ENCODE assay signal across 8 cellular contexts in genomic region chr17:6473128-6473767, GRCh38. TPM values are rescaled to one million over a fixed set of nuclear protein-coding genes. Genes with fewer than 3 reads are reported as not detected.
DNase-seq lines count a peak whose midpoint lies in the region; ATAC-seq and TF ChIP-seq lines count a peak whose summit lies in the region.

No MANE protein-coding gene starts in this region.

- no CpG with 5 or more reads among the region's 14 CpGs for WGBS in H9 (ENCODE audit: extremely low coverage, insufficient read length, low lambda C conversion rate)

- no peak overlapping the region for H4K5ac ChIP-seq in H9 (ENCODE audit: insufficient read length, low read depth, low read length)

- no peak overlapping the region for H2BK5ac ChIP-seq in H9 (ENCODE audit: insufficient read length, low read length)

- H3K27me3 Mint-ChIP-seq in H9 (ENCODE audit: low read depth) (peaks cover 2% of the 10 kb centered on the region; the same call in 1 of the 2 replicates), nephron progenitor cell (ENCODE audit: low read depth, poor library complexity) (peaks cover 20% of the 10 kb centered on the region)
- H3K27me3 Mint-ChIP-seq in activated T-cell treated with anti-CD3 and anti-CD28 coated beads, Interleukin-2, amount 50 U/mL, for 4 hours (ENCODE audit: low read depth) = no peaks in the 10 kb centered on the region

- H3K36me3 Mint-ChIP-seq in H9 (ENCODE audit: insufficient read depth in 1 of 3, low read depth in 3 of 3) (no peaks in the 10 kb centered on the region; a peak in 1 of 7 replicates), nephron progenitor cell (ENCODE audit: low read depth) (peaks cover 5% of the 10 kb centered on the region)
- no peaks in the 10 kb centered on the region for H3K36me3 Mint-ChIP-seq in activated T-cell treated with anti-CD3 and anti-CD28 coated beads, Interleukin-2, amount 50 U/mL, for 4 hours (ENCODE audit: insufficient read depth)

- TF ChIP-seq CTCF in H9 (conservative IDR thresholded peaks at IDR 0.05) (peak; percentile 98), fibroblast of lung (conservative IDR thresholded peaks at IDR 0.05 in 1 of 2, IDR thresholded peaks at IDR 0.05 in 1 of 2; ENCODE audit: low read depth in 1 of 2, low read length in 2 of 2) (peak; percentile 95 to 99), nephron progenitor cell (IDR thresholded peaks at IDR 0.05) (peak; percentile 97)

- H3K36me3 ChIP-seq in fibroblast of lung (ENCODE audit: control insufficient read depth, insufficient read depth, low read length) = no peaks in the 10 kb centered on the region

- no peak overlapping the region for H3K18ac ChIP-seq in H9 (ENCODE audit: insufficient read length, low read depth, low read length)

- H2BK120ac ChIP-seq in H9 (ENCODE audit: low read depth, low read length, poor library complexity, severe bottlenecking) = no peak overlapping the region

- no peaks in the 10 kb centered on the region for H3K79me2 ChIP-seq in H9 (ENCODE audit: insufficient read depth, low read length)
- no peaks in the 10 kb centered on the region for H3K79me2 ChIP-seq in fibroblast of lung (ENCODE audit: control insufficient read depth, insufficient read depth, low read length)

- peak overlapping the region in 2 of 3 experiments; percentile 30 to 88; a peak in 2 of 7 replicates for H3K27ac Mint-ChIP-seq in H9
- H3K27ac Mint-ChIP-seq in nephron progenitor cell = peak overlapping the region; percentile 79

- H3K4ac ChIP-seq in H9 (ENCODE audit: low read depth, low read length) = no peak overlapping the region

- H3K14ac ChIP-seq in H9 (ENCODE audit: insufficient read depth, low read length) = no peak overlapping the region

- H3K4me1 ChIP-seq in H9 (ENCODE audit: insufficient read depth, low read length) (no peaks in the 10 kb centered on the region), fibroblast of lung (ENCODE audit: control insufficient read depth, extremely low read depth, insufficient read depth, low read length) (no peaks in the 10 kb centered on the region)

- no peak overlapping the region for H3K9ac ChIP-seq in H9 (ENCODE audit: extremely low read depth, insufficient read length, low read length)
- H3K9ac ChIP-seq in fibroblast of lung (ENCODE audit: insufficient read depth, low read length) = no peak overlapping the region

- H3K56ac ChIP-seq in H9 (ENCODE audit: insufficient read length, low read depth, low read length) = no peak overlapping the region

- no peak overlapping the region for H3K4me2 ChIP-seq in H9 (ENCODE audit: insufficient read depth, insufficient read length, low read length)
- no peak overlapping the region for H3K4me2 ChIP-seq in fibroblast of lung (ENCODE audit: extremely low read depth, insufficient read depth, low read length)

- H2BK12ac ChIP-seq in H9 (ENCODE audit: insufficient read length, low read depth, low read length) = no peak overlapping the region

- H3K27me3 ChIP-seq in H9 (ENCODE audit: insufficient read depth, low read length) (no peaks in the 10 kb centered on the region), fibroblast of lung (ENCODE audit: control insufficient read depth, insufficient read depth, low read length) (no peaks in the 10 kb centered on the region)

- H2AFZ ChIP-seq in H9 (ENCODE audit: low read length) (no peak overlapping the region), fibroblast of lung (ENCODE audit: low read length) (no peak overlapping the region)

- H2AK5ac ChIP-seq in H9 (ENCODE audit: insufficient read length, low read length) = no peak overlapping the region

- H3K4me1 Mint-ChIP-seq in H9 (peaks cover 35 to 46% of the 10 kb centered on the region in 2 experiments), nephron progenitor cell (peaks cover 36% of the 10 kb centered on the region)
- peaks cover 2% of the 10 kb centered on the region for H3K4me1 Mint-ChIP-seq in activated T-cell treated with anti-CD3 and anti-CD28 coated beads, Interleukin-2, amount 50 U/mL, for 4 hours (ENCODE audit: low read depth)

- no peak overlapping the region for H3T11ph ChIP-seq in H9 (ENCODE audit: low read length)

- no peak overlapping the region for H3K23ac ChIP-seq in H9 (ENCODE audit: insufficient read length, low read depth, low read length)

- no peaks in the 10 kb centered on the region for H3K23me2 ChIP-seq in H9 (ENCODE audit: insufficient read length, low read depth, low read length, poor library complexity, severe bottlenecking)

- peak; percentile 83 for DNase-seq in Ammon's horn (ENCODE audit: low spot score)
- peak; percentile 95 for DNase-seq in H9
- DNase-seq in OCI-M2 (lab: John Stamatoyannopoulos, UW; ENCODE audit: unreplicated experiment) = peak; percentile 5
- DNase-seq in activated T-cell treated with anti-CD3 and anti-CD28 coated beads, Interleukin-2, amount 50 U/mL, for 4 hours = peak; percentile 66
- DNase-seq in fibroblast of lung (ENCODE audit: low read depth in 2 of 2) = peak; percentile 41 to 72
- peak; percentile 89 for DNase-seq in nephron progenitor cell
- peak; percentile 76 for DNase-seq in stimulated activated naive CD8-positive, alpha-beta T cell treated with anti-CD3 and anti-CD28 coated beads, Interleukin-15, Interleukin-2, amounts not matched to agents 100 U/mL and 50 U/mL, for 24 hours

- no peak overlapping the region for H4K8ac ChIP-seq in H9 (replicated peaks; ENCODE audit: insufficient read length, low read depth, low read length)

- H3K9me3 ChIP-seq in H9 (ENCODE audit: control insufficient read depth, low read depth, low read length) = no peaks in the 10 kb centered on the region
- no peaks in the 10 kb centered on the region for H3K9me3 ChIP-seq in fibroblast of lung (ENCODE audit: control insufficient read depth, insufficient read depth, low read depth, low read length)

- H4K91ac ChIP-seq in H9 (ENCODE audit: insufficient read length, low read depth, low read length) = no peak overlapping the region

- no peaks in the 10 kb centered on the region for H4K20me1 ChIP-seq in H9 (ENCODE audit: control insufficient read depth, insufficient read depth, insufficient read length)
- no peaks in the 10 kb centered on the region for H4K20me1 ChIP-seq in fibroblast of lung (ENCODE audit: control insufficient read depth, extremely low read depth, insufficient read depth, low read length)

- H3K9me3 Mint-ChIP-seq in H9 = no peaks in the 10 kb centered on the region
- no peaks in the 10 kb centered on the region for H3K9me3 Mint-ChIP-seq in activated T-cell treated with anti-CD3 and anti-CD28 coated beads, Interleukin-2, amount 50 U/mL, for 4 hours
- peaks cover 8% of the 10 kb centered on the region for H3K9me3 Mint-ChIP-seq in nephron progenitor cell

- H3K4me3 Mint-ChIP-seq in H9 (no peak overlapping the region; a peak in 1 of 5 replicates), nephron progenitor cell (no peak overlapping the region)
- no peak overlapping the region for H3K4me3 Mint-ChIP-seq in activated T-cell treated with anti-CD3 and anti-CD28 coated beads, Interleukin-2, amount 50 U/mL, for 4 hours

- no peak overlapping the region for H2BK15ac ChIP-seq in H9 (ENCODE audit: low read depth, low read length)

- no peak overlapping the region for H2BK20ac ChIP-seq in H9 (ENCODE audit: low read depth, low read length, poor library complexity, severe bottlenecking)

- H3K4me3 ChIP-seq in fibroblast of lung (replicated peaks in 1 of 4; ENCODE audit: control extremely low read depth in 1 of 4, insufficient read depth in 1 of 4, low read depth in 3 of 4, low read length in 4 of 4) = no peak overlapping the region

- H3K79me1 ChIP-seq in H9 (ENCODE audit: insufficient read depth, low read depth, low read length, poor library complexity, severe bottlenecking) = no peaks in the 10 kb centered on the region

- peak; percentile 67 to 69 for ATAC-seq in activated T-cell treated with anti-CD3 and anti-CD28 coated beads, Interleukin-2, amount 50 U/mL, for 4 hours
- ATAC-seq in stimulated activated naive CD8-positive, alpha-beta T cell treated with anti-CD3 and anti-CD28 coated beads, Interleukin-15, Interleukin-2, amounts not matched to agents 100 U/mL and 50 U/mL, for 24 hours = no peak
- ATAC-seq in GM18498 (IDR thresholded peaks at IDR 0.05; ENCODE audit: unreplicated experiment) = no peak

- no peak overlapping the region for H3K27ac ChIP-seq in H9 (ENCODE audit: insufficient read length, low read depth, low read length)
- no peak overlapping the region for H3K27ac ChIP-seq in fibroblast of lung (ENCODE audit: insufficient read depth, low read length)

RNA-seq across cellular contexts. Expression of gene PIMREG, which starts 29.0 kb away (rescaled TPM):
- 91.6 and 92.5 TPM in 2 replicates for total RNA-seq in H9 (2021)
- total RNA-seq in activated T-cell treated with anti-CD3 and anti-CD28 coated beads, Interleukin-2, amount 50 U/mL, for 4 hours = 1 to 10 TPM in 2 of 3 donors, under 1 TPM in 1; 0.82 to 1.9 (median 1.7) TPM
- total RNA-seq in fibroblast of lung = 1.5 and 10.6 TPM in 2 replicates
- 6.5 and 18.5 TPM in 2 replicates for polyA plus RNA-seq in fibroblast of lung
- polyA plus RNA-seq in fibroblast of lung (2012) = 7.2 and 23.1 TPM in 2 replicates
- polyA minus RNA-seq in fibroblast of lung (ENCODE audit: low replicate concordance) = 9.3 and 17.5 TPM in 2 replicates

RNA-seq across cellular contexts. Expression of gene AIPL1, which starts 38.3 kb away (rescaled TPM):
- 0.24 and 0.57 TPM in 2 replicates for total RNA-seq in H9 (2021)
- not detected for total RNA-seq in activated T-cell treated with anti-CD3 and anti-CD28 coated beads, Interleukin-2, amount 50 U/mL, for 4 hours
- under 0.01 TPM in 1 of 2 replicates, not detected in the other for total RNA-seq in fibroblast of lung
- polyA plus RNA-seq in fibroblast of lung = 0.05 TPM in 1 of 2 replicates, not detected in the other
- not detected in 2 replicates for polyA plus RNA-seq in fibroblast of lung (2012)
- not detected in 2 replicates for polyA minus RNA-seq in fibroblast of lung (ENCODE audit: low replicate concordance)

Comparison
In these comparisons a context has a peak if more than half of its experiments do, and no peak if none do; other contexts are left out.
1. DNase-seq: peak in every context shown above with its lines; median percentile 95 in H9; 89 in nephron progenitor cell; 83 in Ammon's horn; 76 in stimulated activated naive CD8-positive, alpha-beta T cell treated with anti-CD3 and anti-CD28 coated beads, Interleukin-15, Interleukin-2, amounts not matched to agents 100 U/mL and 50 U/mL, for 24 hours; 66 in activated T-cell treated with anti-CD3 and anti-CD28 coated beads, Interleukin-2, amount 50 U/mL, for 4 hours; 56 in fibroblast of lung; 5 in OCI-M2.
2. ATAC-seq: peak in activated T-cell treated with anti-CD3 and anti-CD28 coated beads, Interleukin-2, amount 50 U/mL, for 4 hours (2 of 2); none in stimulated activated naive CD8-positive, alpha-beta T cell treated with anti-CD3 and anti-CD28 coated beads, Interleukin-15, Interleukin-2, amounts not matched to agents 100 U/mL and 50 U/mL, for 24 hours (single experiment) and GM18498 (single experiment).
3. Peak in every context shown above with its lines, with median percentiles within 50 percentile points of each other: CTCF ChIP-seq.